13 cellular contexts compared by ENCODE assay signal in the genomic region with DNA sequence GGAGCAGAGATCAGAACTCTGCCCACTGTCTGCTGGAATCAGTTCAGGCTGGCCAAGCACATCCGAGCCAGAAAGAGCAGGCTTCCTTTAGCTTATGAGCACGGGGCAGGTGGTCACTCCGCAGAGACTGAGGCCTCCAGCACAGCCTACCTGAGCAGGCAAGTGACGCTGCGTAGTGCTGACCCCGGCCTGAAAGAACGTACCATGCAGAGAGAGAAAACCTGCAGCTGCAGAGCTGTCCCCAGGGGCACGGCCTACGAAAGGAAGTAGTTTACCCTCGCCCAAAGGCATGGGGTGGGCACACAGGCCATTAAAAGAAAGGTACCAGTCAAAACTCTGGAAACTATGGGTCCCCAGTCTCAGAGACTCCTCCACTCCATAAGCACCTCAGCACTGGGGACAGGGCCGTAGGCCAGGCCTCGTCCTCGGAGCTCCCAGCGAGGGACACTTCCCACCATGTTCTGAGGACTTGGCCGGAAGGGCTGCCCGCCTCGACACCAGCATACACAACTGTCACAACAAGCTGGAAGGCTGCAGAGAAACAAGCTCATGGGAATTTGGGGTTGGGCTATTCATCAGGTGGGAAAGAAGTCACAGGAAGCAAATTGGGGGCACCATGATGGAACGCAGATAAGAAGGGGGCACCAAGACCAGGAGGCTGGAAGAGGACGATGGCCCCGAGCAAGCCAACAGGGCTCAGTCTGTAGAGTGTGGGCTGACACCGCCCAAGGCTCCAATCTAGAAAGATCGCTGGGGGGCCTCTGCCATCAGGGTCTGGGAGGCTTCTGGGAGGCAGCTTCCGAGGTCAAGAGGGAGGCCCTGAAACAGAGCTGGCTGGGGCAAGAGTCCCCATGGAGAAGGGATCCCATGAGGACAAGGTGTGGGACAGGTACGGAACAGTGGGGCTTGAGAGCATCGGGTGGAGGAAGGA. TPM values are rescaled to one million over a fixed set of nuclear protein-coding genes. Genes with fewer than 3 reads are reported as not detected.
DNase-seq lines count a peak whose midpoint lies in the region; ATAC-seq, FAIRE-seq and TF ChIP-seq lines count a peak whose summit lies in the region.
"Had no signal": no experiment of that assay in that cellular context is flagged by ENCODE, and none has a peak within 500 bp of the region (broad histone marks: within the 10 kb centered on the region; RNA-seq: fewer than 3 reads in every experiment).

No MANE protein-coding gene starts in this region.

- H3K4me3 Mint-ChIP-seq in astrocyte (ENCODE audit: unreplicated experiment) (no peak overlapping the region), osteocyte (ENCODE audit: unreplicated experiment) (no peak overlapping the region)

- intact Hi-C loops in heart right ventricle (cut with DNase I) (loop anchor here in 8 of 10 donors (2.0 to 10.0 kb wide), 9 partner anchors 66 to 658 kb away; a partner anchor contains a TSS), kidney (cut with DNase I) (loop anchor here (10.0 kb wide), 1 partner anchor 208 kb away; no protein-coding TSS in a partner anchor)

- peak overlapping the region; percentile 12 for H3K27ac Mint-ChIP-seq in astrocyte (ENCODE audit: unreplicated experiment)
- H3K27ac Mint-ChIP-seq in osteocyte (ENCODE audit: unreplicated experiment), result no peak overlapping the region

- no peak overlapping the region for H3K4me2 ChIP-seq in astrocyte (ENCODE audit: low read length)
- H3K4me2 ChIP-seq: PC-9 had no signal

- H3K4me1 ChIP-seq in right atrium auricular region (no peaks in the 10 kb centered on the region), heart right ventricle (peaks cover 0 to 21% (median 0%) of the 10 kb centered on the region in 9 donors), astrocyte (ENCODE audit: insufficient read depth, low read length) (peaks cover 2% of the 10 kb centered on the region), kidney (ENCODE audit: control insufficient read depth in 1 of 2, insufficient read depth in 1 of 2, low read depth in 1 of 2, low read length in 2 of 2) (peaks cover 0 to 4% of the 10 kb centered on the region in 2 donors)

- ATAC-seq in heart right ventricle, result no peak

- 92 to 94% methylated on average over 25 of the region's 25 CpGs for WGBS in heart right ventricle, 2 donors

- H2AFZ ChIP-seq in astrocyte (ENCODE audit: low read depth, low read length), result no peak overlapping the region
- H2AFZ ChIP-seq: PC-9 had no signal

- peaks cover 10% of the 10 kb centered on the region for H3K4me1 Mint-ChIP-seq in astrocyte (ENCODE audit: low read depth, unreplicated experiment)
- peaks cover 18% of the 10 kb centered on the region for H3K4me1 Mint-ChIP-seq in osteocyte (ENCODE audit: unreplicated experiment)

- peak; percentile 34 for DNase-seq in right atrium auricular region (ENCODE audit: low spot score)
- no peak for DNase-seq in heart right ventricle
- DNase-seq in astrocyte (ENCODE audit: low read depth), result no peak
- DNase-seq in osteocyte (ENCODE audit: extremely low spot score, unreplicated experiment), result peak; percentile 78
- peak; percentile 36 for DNase-seq in ureter (ENCODE audit: low spot score)
- no peak for DNase-seq in DMS79 (lab: John Stamatoyannopoulos, UW)
- DNase-seq in NCI-H2029 (lab: John Stamatoyannopoulos, UW), result no peak
- no peak for DNase-seq in kidney
- DNase-seq: AML-193, KG1, NCI-H1048, NCI-H1694, PC-9 had no signal

- TF ChIP-seq CTCF in right atrium auricular region (IDR thresholded peaks at IDR 0.05) (no peak), heart right ventricle (IDR thresholded peaks at IDR 0.05) (no peak), astrocyte (IDR thresholded peaks at IDR 0.05; ENCODE audit: insufficient read depth, low read depth, low read length) (no peak), osteocyte (IDR thresholded peaks at IDR 0.05) (no peak), kidney (IDR thresholded peaks at IDR 0.05; ENCODE audit: borderline replicate concordance, extremely low read depth, insufficient read depth) (no peak)

- H4K20me1 ChIP-seq in astrocyte (ENCODE audit: insufficient read depth, low read length), result peaks cover 45% of the 10 kb centered on the region

- H3K27me3 ChIP-seq in right atrium auricular region, result no peaks in the 10 kb centered on the region
- H3K27me3 ChIP-seq in heart right ventricle, result no peaks in the 10 kb centered on the region
- H3K27me3 ChIP-seq in astrocyte (ENCODE audit: insufficient read depth, low read length), result no peaks in the 10 kb centered on the region

- H3K9me3 ChIP-seq in right atrium auricular region (no peaks in the 10 kb centered on the region), heart right ventricle (no peaks in the 10 kb centered on the region), astrocyte (ENCODE audit: insufficient read depth, low read depth, low read length) (no peaks in the 10 kb centered on the region), kidney (ENCODE audit: control insufficient read depth in 1 of 2, low read length in 2 of 2) (no peaks in the 10 kb centered on the region)

- no peak overlapping the region for H3K27ac ChIP-seq in right atrium auricular region
- peak overlapping the region in 1 of 10 donors; percentile 10 for H3K27ac ChIP-seq in heart right ventricle
- H3K27ac ChIP-seq in astrocyte (ENCODE audit: low read depth, low read length), result no peak overlapping the region
- H3K27ac ChIP-seq in kidney (ENCODE audit: low read depth in 2 of 2, low read length in 2 of 2), result no peak overlapping the region
- H3K27ac ChIP-seq: PC-9 had no signal

- FAIRE-seq in astrocyte (lab: Jason Lieb, UNC) (no peak), kidney (lab: Jason Lieb, UNC) (no peak)

- H3K9ac ChIP-seq in astrocyte (ENCODE audit: low read length) (no peak overlapping the region), kidney (ENCODE audit: low read length in 2 of 2) (no peak overlapping the region)

- H3K9me3 Mint-ChIP-seq in astrocyte (ENCODE audit: unreplicated experiment) (no peaks in the 10 kb centered on the region), osteocyte (ENCODE audit: unreplicated experiment) (no peaks in the 10 kb centered on the region)

- H3K27me3 Mint-ChIP-seq in astrocyte (ENCODE audit: low read depth, unreplicated experiment) (no peaks in the 10 kb centered on the region), osteocyte (ENCODE audit: unreplicated experiment) (no peaks in the 10 kb centered on the region)

- H3K36me3 ChIP-seq in right atrium auricular region, result peaks cover 29% of the 10 kb centered on the region
- H3K36me3 ChIP-seq in heart right ventricle, result peaks cover 0 to 88% (median 13%) of the 10 kb centered on the region in 9 donors
- peaks cover 21% of the 10 kb centered on the region for H3K36me3 ChIP-seq in astrocyte (ENCODE audit: insufficient read depth, low read length)
- H3K36me3 ChIP-seq in kidney (ENCODE audit: control insufficient read depth in 1 of 2, insufficient read depth in 2 of 2, low read length in 2 of 2), result peaks cover 2 to 3% of the 10 kb centered on the region in 2 donors

- no peaks in the 10 kb centered on the region for H3K79me2 ChIP-seq in astrocyte (ENCODE audit: insufficient read depth, low read length)

- H3K4me3 ChIP-seq in right atrium auricular region, result no peak overlapping the region
- no peak overlapping the region for H3K4me3 ChIP-seq in heart right ventricle
- no peak overlapping the region for H3K4me3 ChIP-seq in astrocyte (ENCODE audit: insufficient read depth, low read depth, low read length)
- H3K4me3 ChIP-seq in kidney (ENCODE audit: low read length in 2 of 2), result no peak overlapping the region
- H3K4me3 ChIP-seq: PC-9 had no signal

- H3K36me3 Mint-ChIP-seq in astrocyte (ENCODE audit: low read depth, unreplicated experiment) (peaks cover 9% of the 10 kb centered on the region), osteocyte (ENCODE audit: unreplicated experiment) (peaks cover 14% of the 10 kb centered on the region)

RNA-seq across cellular contexts. Expression of a gene that starts 21.2 kb away (rescaled TPM):
- total RNA-seq in right atrium auricular region (1 to 10 TPM; 5.3 to 6.9 TPM), heart right ventricle (1 to 10 TPM; 3.3 to 7.6 (median 5.7) TPM), astrocyte (36.1 and 41.3 TPM in 2 replicates), osteocyte (26.2 and 28.1 TPM in 2 replicates), ureter (53.9 TPM), kidney (30.6 TPM)
- polyA plus RNA-seq in heart right ventricle (1 to 10 TPM; 3.2 to 3.4 TPM), kidney (ENCODE audit: insufficient read depth, low read depth, low replicate concordance) (6.3 TPM)

Comparison
In these comparisons a context has a peak if more than half of its experiments do, and no peak if none do; other contexts are left out.
1. DNase-seq: peak in right atrium auricular region (single experiment), osteocyte (single experiment) and ureter (single experiment); none in heart right ventricle (0 of 2), astrocyte (single experiment), DMS79 (single experiment), NCI-H2029 (single experiment) and kidney (single experiment).